In genomic region chr7:55086413-55087201, GRCh38 we compare ENCODE assay signal across 8 cellular contexts.
A peak's percentile ranks its signal among the peaks of the same experiment; 100 is the strongest.
DNase-seq lines count a peak whose midpoint lies in the region; ATAC-seq lines count a peak whose summit lies in the region.

No MANE protein-coding gene starts in this region.

- H3K9me3 ChIP-seq in SJSA1 (replicated peaks) = no peaks in the 10 kb centered on the region

- ATAC-seq in GM18517 (IDR thresholded peaks at IDR 0.05; ENCODE audit: unreplicated experiment) (peak; percentile 73), HG02970 (IDR thresholded peaks at IDR 0.05; ENCODE audit: low FRiP score, unreplicated experiment) (peak; percentile 61), sciatic nerve (peak; percentile 74)

- peak overlapping the region; percentile 92 for H3K27ac ChIP-seq in SJSA1

- no peaks in the 10 kb centered on the region for H3K27me3 ChIP-seq in SJSA1 (replicated peaks)

- DNase-seq in AG08395 (ENCODE audit: low spot score) = peak; percentile 83
- DNase-seq in SJSA1 (ENCODE audit: low read depth in 1 of 2, low spot score in 2 of 2) = peak; percentile 75 to 91
- peak; percentile 72 for DNase-seq in fibroblast of gingiva (ENCODE audit: low read depth)
- no peak for DNase-seq in sciatic nerve (ENCODE audit: low spot score)
- no peak for DNase-seq in NCI-H524 treated with DMSO at 0.1 percent for 48 hours (lab: John Stamatoyannopoulos, UW)
- no peak for DNase-seq in NCI-H526 (lab: John Stamatoyannopoulos, UW)

- H3K4me1 ChIP-seq in SJSA1 (replicated peaks) = peaks cover 58% of the 10 kb centered on the region

- peak overlapping the region; percentile 16 for H3K4me3 ChIP-seq in SJSA1

- H3K36me3 ChIP-seq in SJSA1 = peaks cover 9% of the 10 kb centered on the region

- intact Hi-C loops in sciatic nerve (cut with DNase I) = no loop called here

Comparison
In these comparisons a context has a peak if more than half of its experiments do, and no peak if none do; other contexts are left out.
1. DNase-seq: peak in AG08395 (single experiment), SJSA1 (2 of 2) and fibroblast of gingiva (single experiment); none in sciatic nerve (single experiment), NCI-H524 treated with DMSO at 0.1 percent for 48 hours (single experiment) and NCI-H526 (0 of 2).
2. Peak in every context shown above with its lines, with median percentiles within 50 percentile points of each other: ATAC-seq.